8 cellular contexts compared by ENCODE assay signal in the genomic region with DNA sequence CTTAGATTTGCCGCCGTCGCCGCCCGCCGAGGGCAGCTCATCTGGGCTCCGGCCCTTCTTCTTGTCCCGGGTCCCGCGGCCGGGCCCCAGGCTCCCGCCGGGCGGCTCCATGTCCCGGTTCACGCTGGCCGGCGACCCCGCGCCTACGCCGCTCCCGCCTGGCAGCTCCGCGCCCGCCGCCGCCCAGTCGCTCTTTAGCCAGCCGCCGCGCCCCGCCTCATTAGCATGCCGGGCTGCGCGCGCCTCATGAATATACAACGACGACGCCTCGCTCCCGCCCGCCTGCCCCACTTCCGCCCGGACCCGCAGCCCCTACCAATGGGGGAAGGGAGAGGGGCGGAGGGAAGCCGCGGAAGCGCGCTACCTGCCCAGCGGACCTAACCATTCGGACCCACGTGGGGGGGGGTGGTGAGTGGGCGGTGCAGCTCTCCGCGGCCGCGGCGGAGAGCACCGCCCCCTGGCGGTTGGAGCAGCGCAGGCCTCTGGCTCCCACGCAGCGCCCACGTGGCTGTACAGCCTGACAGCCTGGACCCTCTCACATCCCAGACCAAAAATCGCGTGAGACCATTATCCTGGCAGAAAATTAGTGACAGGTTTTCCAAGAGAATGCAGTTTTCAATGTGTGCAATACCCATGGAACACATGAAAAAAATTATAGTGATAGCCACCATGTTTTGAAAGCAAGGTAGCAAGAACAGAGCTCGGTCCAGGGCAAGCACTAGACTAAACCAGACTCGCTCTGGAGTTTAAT. TPM values are rescaled to one million over a fixed set of nuclear protein-coding genes. Genes with fewer than 3 reads are reported as not detected.
DNase-seq lines count a peak whose midpoint lies in the region; ATAC-seq and TF ChIP-seq lines count a peak whose summit lies in the region.

TSS of gene DIAPH1 (minus strand) at position 197 of the 751 bp plus-strand sequence. CDS start at position 111, 86 bp downstream.

- intact Hi-C loops in mucosa of descending colon (cut with DNase I, micrococcal nuclease), result loop anchor here in 1 of 2 donors (2.0 kb wide), 1 partner anchor 26 kb away; no protein-coding TSS in a partner anchor

- peak within 1 kb of the TSS; percentile 97 for H3K9ac ChIP-seq in OCI-LY3 (ENCODE audit: low read length)

- peaks cover 38% of the 10 kb centered on the region for H3K4me1 ChIP-seq in OCI-LY3 (ENCODE audit: low read length)
- peaks cover 3% of the 10 kb centered on the region for H3K4me1 ChIP-seq in mucosa of descending colon (ENCODE audit: low read depth)

- H3K4me3 ChIP-seq in OCI-LY3 (ENCODE audit: low read length), result peak within 1 kb of the TSS; percentile 99
- H3K4me3 ChIP-seq in mucosa of descending colon, result peak within 1 kb of the TSS; percentile 92

- peaks cover 35% of the 10 kb centered on the region for H3K36me3 ChIP-seq in OCI-LY3 (replicated peaks; ENCODE audit: low read depth, low read length)
- H3K36me3 ChIP-seq in mucosa of descending colon (ENCODE audit: low read depth), result no peaks in the 10 kb centered on the region

- DNase-seq in DMS153 (lab: John Stamatoyannopoulos, UW) (peak; percentile 83), HuH-7.5 (ENCODE audit: low spot score) (peak; percentile 76), epidermal melanocyte (ENCODE audit: insufficient read length, low spot score) (peak; percentile 62), mucosa of descending colon (peak; percentile 98 to 99 (median 98))
- peak; percentile 99 for DNase-seq in activated CD8-positive, alpha-beta memory T cell treated with anti-CD3 and anti-CD28 coated beads, Interleukin-2, amount 50 U/mL, for 48 hours
- peak; percentile 99 for DNase-seq in stimulated activated CD8-positive, alpha-beta memory T cell treated with anti-CD3 and anti-CD28 coated beads, Interleukin-4, amount 100 ng/mL, for 24 hours (ENCODE audit: low read depth)

- TF ChIP-seq CTCF in OCI-LY3 (IDR thresholded peaks at IDR 0.05; ENCODE audit: low read depth, low read length), result peak; percentile 77
- peak; percentile 95 for TF ChIP-seq CTCF in mucosa of descending colon (IDR thresholded peaks at IDR 0.05)

- H3K9me3 ChIP-seq in OCI-LY3 (ENCODE audit: insufficient read depth, low read length) (no peaks in the 10 kb centered on the region), mucosa of descending colon (no peaks in the 10 kb centered on the region)

- H2AFZ ChIP-seq in OCI-LY3 (ENCODE audit: low read depth, low read length), result peak within 1 kb of the TSS; percentile 79; the same call in 1 of the 2 replicates

- peak within 1 kb of the TSS; percentile 98 for H3K4me2 ChIP-seq in OCI-LY3 (ENCODE audit: low read length)

- ATAC-seq in GM21526 (IDR thresholded peaks at IDR 0.05; ENCODE audit: low FRiP score, unreplicated experiment) (peak; percentile 79), mucosa of descending colon (peak; percentile 97)

- no peaks in the 10 kb centered on the region for H4K20me1 ChIP-seq in OCI-LY3 (ENCODE audit: insufficient read depth, low read length)

- no peaks in the 10 kb centered on the region for H3K27me3 ChIP-seq in OCI-LY3 (ENCODE audit: low read depth, low read length)

- peak within 1 kb of the TSS; percentile 58 for H3K27ac ChIP-seq in OCI-LY3 (ENCODE audit: low read length)

- H3K79me2 ChIP-seq in OCI-LY3 (ENCODE audit: low read length), result peaks cover 43% of the 10 kb centered on the region

RNA-seq across cellular contexts. Expression of gene DIAPH1, which starts in this region (rescaled TPM):
- total RNA-seq in mucosa of descending colon, result 10 to 100 TPM; 53.3 to 87.7 (median 82.7) TPM

Comparison
In these comparisons a context has a peak if more than half of its experiments do, and no peak if none do; other contexts are left out.
1. Peak in every context shown above with its lines: DNase-seq, ATAC-seq, H3K4me3 ChIP-seq and H3K27ac ChIP-seq.